ENCODE assay signal across 2 cellular contexts in the genomic region with DNA sequence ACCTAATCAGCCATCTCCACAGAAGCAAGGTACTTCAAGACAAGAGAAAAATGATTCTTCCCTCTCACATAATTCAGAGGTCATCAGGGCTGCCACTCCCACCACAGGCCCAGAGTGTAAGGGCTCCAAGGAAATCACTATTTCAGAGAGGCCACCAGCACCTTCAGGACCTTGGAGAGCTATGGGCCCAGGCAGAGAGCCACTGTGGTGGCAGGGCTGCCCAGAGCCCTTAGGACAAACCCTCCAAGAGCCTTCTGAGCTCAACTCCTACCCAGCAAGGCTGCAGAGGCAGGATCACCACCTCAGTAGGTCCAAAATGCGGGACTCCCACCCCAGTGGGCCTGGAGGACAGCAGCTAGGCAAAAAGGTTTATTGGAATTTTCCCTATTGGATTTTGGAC.
TF ChIP-seq lines count a peak whose summit lies in the region.

No MANE protein-coding gene starts in this region.

TF ChIP-seq in A549, 52 proteins besides CTCF, POLR2A, EP300 and RAD21:
- TF ChIP-seq, protein P1, sequence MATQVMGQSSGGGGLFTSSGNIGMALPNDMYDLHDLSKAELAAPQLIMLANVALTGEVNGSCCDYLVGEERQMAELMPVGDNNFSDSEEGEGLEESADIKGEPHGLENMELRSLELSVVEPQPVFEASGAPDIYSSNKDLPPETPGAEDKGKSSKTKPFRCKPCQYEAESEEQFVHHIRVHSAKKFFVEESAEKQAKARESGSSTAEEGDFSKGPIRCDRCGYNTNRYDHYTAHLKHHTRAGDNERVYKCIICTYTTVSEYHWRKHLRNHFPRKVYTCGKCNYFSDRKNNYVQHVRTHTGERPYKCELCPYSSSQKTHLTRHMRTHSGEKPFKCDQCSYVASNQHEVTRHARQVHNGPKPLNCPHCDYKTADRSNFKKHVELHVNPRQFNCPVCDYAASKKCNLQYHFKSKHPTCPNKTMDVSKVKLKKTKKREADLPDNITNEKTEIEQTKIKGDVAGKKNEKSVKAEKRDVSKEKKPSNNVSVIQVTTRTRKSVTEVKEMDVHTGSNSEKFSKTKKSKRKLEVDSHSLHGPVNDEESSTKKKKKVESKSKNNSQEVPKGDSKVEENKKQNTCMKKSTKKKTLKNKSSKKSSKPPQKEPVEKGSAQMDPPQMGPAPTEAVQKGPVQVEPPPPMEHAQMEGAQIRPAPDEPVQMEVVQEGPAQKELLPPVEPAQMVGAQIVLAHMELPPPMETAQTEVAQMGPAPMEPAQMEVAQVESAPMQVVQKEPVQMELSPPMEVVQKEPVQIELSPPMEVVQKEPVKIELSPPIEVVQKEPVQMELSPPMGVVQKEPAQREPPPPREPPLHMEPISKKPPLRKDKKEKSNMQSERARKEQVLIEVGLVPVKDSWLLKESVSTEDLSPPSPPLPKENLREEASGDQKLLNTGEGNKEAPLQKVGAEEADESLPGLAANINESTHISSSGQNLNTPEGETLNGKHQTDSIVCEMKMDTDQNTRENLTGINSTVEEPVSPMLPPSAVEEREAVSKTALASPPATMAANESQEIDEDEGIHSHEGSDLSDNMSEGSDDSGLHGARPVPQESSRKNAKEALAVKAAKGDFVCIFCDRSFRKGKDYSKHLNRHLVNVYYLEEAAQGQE (IDR thresholded peaks at IDR 0.05), result peak; percentile 90
- TF ChIP-seq, protein P2, sequence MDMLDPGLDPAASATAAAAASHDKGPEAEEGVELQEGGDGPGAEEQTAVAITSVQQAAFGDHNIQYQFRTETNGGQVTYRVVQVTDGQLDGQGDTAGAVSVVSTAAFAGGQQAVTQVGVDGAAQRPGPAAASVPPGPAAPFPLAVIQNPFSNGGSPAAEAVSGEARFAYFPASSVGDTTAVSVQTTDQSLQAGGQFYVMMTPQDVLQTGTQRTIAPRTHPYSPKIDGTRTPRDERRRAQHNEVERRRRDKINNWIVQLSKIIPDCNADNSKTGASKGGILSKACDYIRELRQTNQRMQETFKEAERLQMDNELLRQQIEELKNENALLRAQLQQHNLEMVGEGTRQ (IDR thresholded peaks at IDR 0.05), result no peak
- peak; percentile 64 for TF ChIP-seq EHMT2 (IDR thresholded peaks at IDR 0.05; ENCODE audit: low read depth)

TF ChIP-seq in WTC11, 78 proteins besides CTCF, POLR2A, EP300 and RAD21 (continued from another document):
- TF ChIP-seq, protein P3, sequence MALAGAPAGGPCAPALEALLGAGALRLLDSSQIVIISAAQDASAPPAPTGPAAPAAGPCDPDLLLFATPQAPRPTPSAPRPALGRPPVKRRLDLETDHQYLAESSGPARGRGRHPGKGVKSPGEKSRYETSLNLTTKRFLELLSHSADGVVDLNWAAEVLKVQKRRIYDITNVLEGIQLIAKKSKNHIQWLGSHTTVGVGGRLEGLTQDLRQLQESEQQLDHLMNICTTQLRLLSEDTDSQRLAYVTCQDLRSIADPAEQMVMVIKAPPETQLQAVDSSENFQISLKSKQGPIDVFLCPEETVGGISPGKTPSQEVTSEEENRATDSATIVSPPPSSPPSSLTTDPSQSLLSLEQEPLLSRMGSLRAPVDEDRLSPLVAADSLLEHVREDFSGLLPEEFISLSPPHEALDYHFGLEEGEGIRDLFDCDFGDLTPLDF (CRISPR knock-in tag; IDR thresholded peaks at IDR 0.05), result no peak
- TF ChIP-seq, protein P4, sequence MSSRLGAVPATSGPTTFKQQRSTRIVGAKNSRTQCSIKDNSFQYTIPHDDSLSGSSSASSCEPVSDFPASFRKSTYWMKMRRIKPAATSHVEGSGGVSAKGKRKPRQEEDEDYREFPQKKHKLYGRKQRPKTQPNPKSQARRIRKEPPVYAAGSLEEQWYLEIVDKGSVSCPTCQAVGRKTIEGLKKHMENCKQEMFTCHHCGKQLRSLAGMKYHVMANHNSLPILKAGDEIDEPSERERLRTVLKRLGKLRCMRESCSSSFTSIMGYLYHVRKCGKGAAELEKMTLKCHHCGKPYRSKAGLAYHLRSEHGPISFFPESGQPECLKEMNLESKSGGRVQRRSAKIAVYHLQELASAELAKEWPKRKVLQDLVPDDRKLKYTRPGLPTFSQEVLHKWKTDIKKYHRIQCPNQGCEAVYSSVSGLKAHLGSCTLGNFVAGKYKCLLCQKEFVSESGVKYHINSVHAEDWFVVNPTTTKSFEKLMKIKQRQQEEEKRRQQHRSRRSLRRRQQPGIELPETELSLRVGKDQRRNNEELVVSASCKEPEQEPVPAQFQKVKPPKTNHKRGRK (CRISPR knock-in tag; IDR thresholded peaks at IDR 0.05; ENCODE audit: borderline replicate concordance), result no peak
- 0 out of 2 replicates have a peak, but pooled peaks have one; percentile 34 for TF ChIP-seq FOXK1 (CRISPR knock-in tag; IDR thresholded peaks at IDR 0.05)
- no peak for TF ChIP-seq EMX1 (CRISPR knock-in tag; IDR thresholded peaks at IDR 0.05)
- TF ChIP-seq, protein P5, sequence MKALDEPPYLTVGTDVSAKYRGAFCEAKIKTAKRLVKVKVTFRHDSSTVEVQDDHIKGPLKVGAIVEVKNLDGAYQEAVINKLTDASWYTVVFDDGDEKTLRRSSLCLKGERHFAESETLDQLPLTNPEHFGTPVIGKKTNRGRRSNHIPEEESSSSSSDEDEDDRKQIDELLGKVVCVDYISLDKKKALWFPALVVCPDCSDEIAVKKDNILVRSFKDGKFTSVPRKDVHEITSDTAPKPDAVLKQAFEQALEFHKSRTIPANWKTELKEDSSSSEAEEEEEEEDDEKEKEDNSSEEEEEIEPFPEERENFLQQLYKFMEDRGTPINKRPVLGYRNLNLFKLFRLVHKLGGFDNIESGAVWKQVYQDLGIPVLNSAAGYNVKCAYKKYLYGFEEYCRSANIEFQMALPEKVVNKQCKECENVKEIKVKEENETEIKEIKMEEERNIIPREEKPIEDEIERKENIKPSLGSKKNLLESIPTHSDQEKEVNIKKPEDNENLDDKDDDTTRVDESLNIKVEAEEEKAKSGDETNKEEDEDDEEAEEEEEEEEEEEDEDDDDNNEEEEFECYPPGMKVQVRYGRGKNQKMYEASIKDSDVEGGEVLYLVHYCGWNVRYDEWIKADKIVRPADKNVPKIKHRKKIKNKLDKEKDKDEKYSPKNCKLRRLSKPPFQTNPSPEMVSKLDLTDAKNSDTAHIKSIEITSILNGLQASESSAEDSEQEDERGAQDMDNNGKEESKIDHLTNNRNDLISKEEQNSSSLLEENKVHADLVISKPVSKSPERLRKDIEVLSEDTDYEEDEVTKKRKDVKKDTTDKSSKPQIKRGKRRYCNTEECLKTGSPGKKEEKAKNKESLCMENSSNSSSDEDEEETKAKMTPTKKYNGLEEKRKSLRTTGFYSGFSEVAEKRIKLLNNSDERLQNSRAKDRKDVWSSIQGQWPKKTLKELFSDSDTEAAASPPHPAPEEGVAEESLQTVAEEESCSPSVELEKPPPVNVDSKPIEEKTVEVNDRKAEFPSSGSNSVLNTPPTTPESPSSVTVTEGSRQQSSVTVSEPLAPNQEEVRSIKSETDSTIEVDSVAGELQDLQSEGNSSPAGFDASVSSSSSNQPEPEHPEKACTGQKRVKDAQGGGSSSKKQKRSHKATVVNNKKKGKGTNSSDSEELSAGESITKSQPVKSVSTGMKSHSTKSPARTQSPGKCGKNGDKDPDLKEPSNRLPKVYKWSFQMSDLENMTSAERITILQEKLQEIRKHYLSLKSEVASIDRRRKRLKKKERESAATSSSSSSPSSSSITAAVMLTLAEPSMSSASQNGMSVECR (CRISPR knock-in tag; IDR thresholded peaks at IDR 0.05; ENCODE audit: borderline replicate concordance), result no peak
- TF ChIP-seq, protein P6, sequence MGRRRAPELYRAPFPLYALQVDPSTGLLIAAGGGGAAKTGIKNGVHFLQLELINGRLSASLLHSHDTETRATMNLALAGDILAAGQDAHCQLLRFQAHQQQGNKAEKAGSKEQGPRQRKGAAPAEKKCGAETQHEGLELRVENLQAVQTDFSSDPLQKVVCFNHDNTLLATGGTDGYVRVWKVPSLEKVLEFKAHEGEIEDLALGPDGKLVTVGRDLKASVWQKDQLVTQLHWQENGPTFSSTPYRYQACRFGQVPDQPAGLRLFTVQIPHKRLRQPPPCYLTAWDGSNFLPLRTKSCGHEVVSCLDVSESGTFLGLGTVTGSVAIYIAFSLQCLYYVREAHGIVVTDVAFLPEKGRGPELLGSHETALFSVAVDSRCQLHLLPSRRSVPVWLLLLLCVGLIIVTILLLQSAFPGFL (CRISPR knock-in tag; IDR thresholded peaks at IDR 0.05; ENCODE audit: borderline replicate concordance), result no peak
- TF ChIP-seq, protein P7, sequence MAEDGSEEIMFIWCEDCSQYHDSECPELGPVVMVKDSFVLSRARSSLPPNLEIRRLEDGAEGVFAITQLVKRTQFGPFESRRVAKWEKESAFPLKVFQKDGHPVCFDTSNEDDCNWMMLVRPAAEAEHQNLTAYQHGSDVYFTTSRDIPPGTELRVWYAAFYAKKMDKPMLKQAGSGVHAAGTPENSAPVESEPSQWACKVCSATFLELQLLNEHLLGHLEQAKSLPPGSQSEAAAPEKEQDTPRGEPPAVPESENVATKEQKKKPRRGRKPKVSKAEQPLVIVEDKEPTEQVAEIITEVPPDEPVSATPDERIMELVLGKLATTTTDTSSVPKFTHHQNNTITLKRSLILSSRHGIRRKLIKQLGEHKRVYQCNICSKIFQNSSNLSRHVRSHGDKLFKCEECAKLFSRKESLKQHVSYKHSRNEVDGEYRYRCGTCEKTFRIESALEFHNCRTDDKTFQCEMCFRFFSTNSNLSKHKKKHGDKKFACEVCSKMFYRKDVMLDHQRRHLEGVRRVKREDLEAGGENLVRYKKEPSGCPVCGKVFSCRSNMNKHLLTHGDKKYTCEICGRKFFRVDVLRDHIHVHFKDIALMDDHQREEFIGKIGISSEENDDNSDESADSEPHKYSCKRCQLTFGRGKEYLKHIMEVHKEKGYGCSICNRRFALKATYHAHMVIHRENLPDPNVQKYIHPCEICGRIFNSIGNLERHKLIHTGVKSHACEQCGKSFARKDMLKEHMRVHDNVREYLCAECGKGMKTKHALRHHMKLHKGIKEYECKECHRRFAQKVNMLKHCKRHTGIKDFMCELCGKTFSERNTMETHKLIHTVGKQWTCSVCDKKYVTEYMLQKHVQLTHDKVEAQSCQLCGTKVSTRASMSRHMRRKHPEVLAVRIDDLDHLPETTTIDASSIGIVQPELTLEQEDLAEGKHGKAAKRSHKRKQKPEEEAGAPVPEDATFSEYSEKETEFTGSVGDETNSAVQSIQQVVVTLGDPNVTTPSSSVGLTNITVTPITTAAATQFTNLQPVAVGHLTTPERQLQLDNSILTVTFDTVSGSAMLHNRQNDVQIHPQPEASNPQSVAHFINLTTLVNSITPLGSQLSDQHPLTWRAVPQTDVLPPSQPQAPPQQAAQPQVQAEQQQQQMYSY (CRISPR knock-in tag; IDR thresholded peaks at IDR 0.05), result peak; percentile 18; the same call in 1 of the 2 replicates
- TF ChIP-seq PRRX2 (CRISPR knock-in tag; IDR thresholded peaks at IDR 0.05), result no peak
- TF ChIP-seq, protein P8, sequence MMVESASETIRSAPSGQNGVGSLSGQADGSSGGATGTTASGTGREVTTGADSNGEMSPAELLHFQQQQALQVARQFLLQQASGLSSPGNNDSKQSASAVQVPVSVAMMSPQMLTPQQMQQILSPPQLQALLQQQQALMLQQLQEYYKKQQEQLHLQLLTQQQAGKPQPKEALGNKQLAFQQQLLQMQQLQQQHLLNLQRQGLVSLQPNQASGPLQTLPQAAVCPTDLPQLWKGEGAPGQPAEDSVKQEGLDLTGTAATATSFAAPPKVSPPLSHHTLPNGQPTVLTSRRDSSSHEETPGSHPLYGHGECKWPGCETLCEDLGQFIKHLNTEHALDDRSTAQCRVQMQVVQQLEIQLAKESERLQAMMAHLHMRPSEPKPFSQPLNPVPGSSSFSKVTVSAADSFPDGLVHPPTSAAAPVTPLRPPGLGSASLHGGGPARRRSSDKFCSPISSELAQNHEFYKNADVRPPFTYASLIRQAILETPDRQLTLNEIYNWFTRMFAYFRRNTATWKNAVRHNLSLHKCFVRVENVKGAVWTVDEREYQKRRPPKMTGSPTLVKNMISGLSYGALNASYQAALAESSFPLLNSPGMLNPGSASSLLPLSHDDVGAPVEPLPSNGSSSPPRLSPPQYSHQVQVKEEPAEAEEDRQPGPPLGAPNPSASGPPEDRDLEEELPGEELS (CRISPR knock-in tag; IDR thresholded peaks at IDR 0.05), result 0 out of 2 replicates have a peak, but pooled peaks have one; percentile 51
- no peak for TF ChIP-seq ZNF232 (CRISPR knock-in tag; IDR thresholded peaks at IDR 0.05)
